In the genomic region with DNA sequence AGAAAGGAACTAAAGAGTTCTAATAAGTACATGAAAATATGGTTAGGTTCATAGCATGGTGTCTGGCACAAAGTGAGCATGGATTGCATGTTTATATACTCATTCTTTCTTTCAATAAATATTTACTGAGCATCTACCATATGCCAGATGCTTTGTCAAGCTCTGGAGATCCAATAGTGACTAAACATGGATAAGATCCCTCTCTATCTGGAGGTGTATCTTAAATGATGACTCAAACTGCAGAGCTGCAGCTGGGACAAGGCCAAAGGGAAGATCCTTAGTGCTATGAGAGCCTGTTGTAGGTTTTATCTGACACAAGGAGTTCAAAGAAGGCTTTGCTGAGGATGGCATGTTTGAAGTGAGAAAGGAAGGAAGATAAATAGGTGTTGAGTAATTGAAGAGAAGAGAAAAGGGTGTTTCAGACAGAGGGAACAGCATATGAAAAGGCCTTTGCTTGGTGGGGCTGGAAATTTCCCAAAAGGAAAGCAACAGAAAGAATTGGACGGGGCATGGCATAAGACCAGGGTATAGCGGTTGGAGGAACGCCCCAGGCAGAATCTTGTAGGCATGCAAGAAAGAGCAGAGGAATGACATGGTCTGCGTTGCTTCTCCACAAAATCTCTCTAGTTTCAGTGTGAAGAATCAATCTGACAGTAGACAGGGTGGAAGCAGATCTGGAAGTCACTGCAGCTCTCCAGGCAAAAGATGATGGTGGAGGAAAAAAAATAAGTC, we compare ENCODE assay signal across 19 cellular contexts.
DNase-seq lines count a peak whose midpoint lies in the region; ATAC-seq and TF ChIP-seq lines count a peak whose summit lies in the region.
"Had no signal": no experiment of that assay in that cellular context is flagged by ENCODE, and none has a peak within 500 bp of the region (broad histone marks: within the 10 kb centered on the region; RNA-seq: fewer than 3 reads in every experiment).

No MANE protein-coding gene starts in this region.

- H3K27me3 ChIP-seq in esophagus muscularis mucosa (no peaks in the 10 kb centered on the region), osteoblast (ENCODE audit: insufficient read depth, low read length) (no peaks in the 10 kb centered on the region), aorta (ENCODE audit: control insufficient read depth in 1 of 2, insufficient read depth in 2 of 2, low read length in 1 of 2) (peaks cover 0 to 2% of the 10 kb centered on the region in 2 donors)
- H3K27me3 ChIP-seq: heart left ventricle had no signal

- no peak for TF ChIP-seq EP300 in esophagus muscularis mucosa (IDR thresholded peaks at IDR 0.05)

- WGBS in esophagus muscularis mucosa: 60% methylated on average over 4 of the region's 4 CpGs
- WGBS in aorta, 2 donors: 86 to 87% methylated on average over 4 of the region's 4 CpGs

- no peaks in the 10 kb centered on the region for H4K20me1 ChIP-seq in osteoblast (ENCODE audit: insufficient read depth, low read length)

- H3K4me3 ChIP-seq in esophagus muscularis mucosa (no peak overlapping the region), osteoblast (ENCODE audit: insufficient read depth, low read length) (no peak overlapping the region), aorta (ENCODE audit: low read length in 2 of 2) (no peak overlapping the region)
- H3K4me3 ChIP-seq: heart left ventricle had no signal

- no peak overlapping the region for H3K4me2 ChIP-seq in osteoblast (ENCODE audit: insufficient read depth, low read length)

- H3K4me1 ChIP-seq in esophagus muscularis mucosa (peaks cover 0 to 33% (median 20%) of the 10 kb centered on the region in 4 donors), osteoblast (ENCODE audit: insufficient read depth, low read length) (peaks cover 54% of the 10 kb centered on the region), aorta (ENCODE audit: control insufficient read depth in 1 of 2, insufficient read depth in 2 of 2, low read length in 2 of 2) (no peaks in the 10 kb centered on the region)
- H3K4me1 ChIP-seq: heart left ventricle had no signal

- TF ChIP-seq POLR2A in esophagus muscularis mucosa (IDR thresholded peaks at IDR 0.05; ENCODE audit: low read depth): no peak

- H3K9me3 ChIP-seq in esophagus muscularis mucosa (peaks cover 0 to 5% (median 0%) of the 10 kb centered on the region in 4 donors), osteoblast (ENCODE audit: low read depth, low read length) (no peaks in the 10 kb centered on the region), aorta (ENCODE audit: control insufficient read depth, low read length) (peaks cover 2% of the 10 kb centered on the region)

- no peak overlapping the region for H2AFZ ChIP-seq in osteoblast (ENCODE audit: low read length)

- TF ChIP-seq CTCF in esophagus muscularis mucosa (IDR thresholded peaks at IDR 0.05) (no peak), osteoblast (IDR thresholded peaks at IDR 0.05; ENCODE audit: extremely low read depth, low read depth, low read length) (no peak)

- no peaks in the 10 kb centered on the region for H3K36me3 ChIP-seq in esophagus muscularis mucosa
- H3K36me3 ChIP-seq in osteoblast (ENCODE audit: insufficient read depth, low read length): no peaks in the 10 kb centered on the region
- H3K36me3 ChIP-seq in aorta (ENCODE audit: control insufficient read depth in 1 of 2, insufficient read depth in 2 of 2, low read length in 1 of 2): no peaks in the 10 kb centered on the region
- H3K36me3 ChIP-seq: heart left ventricle had no signal

- H3K79me2 ChIP-seq in osteoblast (ENCODE audit: insufficient read depth, low read length): no peaks in the 10 kb centered on the region

- DNase-seq in EL (peak; percentile 94), M059J (ENCODE audit: low read depth) (peak; percentile 94), esophagus muscularis mucosa (ENCODE audit: extremely low spot score) (peak; percentile 2), osteoblast (ENCODE audit: insufficient read length, low spot score, missing footprints) (no peak), HUDEP-2 (lab: John Stamatoyannopoulos, UW; ENCODE audit: unreplicated experiment in 76 of 76) (no peak), aorta (no peak)
- DNase-seq: activated CD4-positive, alpha-beta T cell treated with anti-CD3 and anti-CD28 coated beads for 36 hours; activated CD8-positive, alpha-beta memory T cell treated with anti-CD3 and anti-CD28 coated beads, Interleukin-2, amount 50 U/mL, for 48 hours; activated gamma-delta T cell treated with Interleukin-2 at 50 U/mL for 16 hours; C1 segment of cervical spinal cord; cortex of kidney; heart left ventricle; natural killer cell; NCI-H1092; OCI-M1; T1000 had no signal

- ATAC-seq in aorta (ENCODE audit: low FRiP score) (no peak), GM21515 (IDR thresholded peaks at IDR 0.05; ENCODE audit: unreplicated experiment) (no peak), GM21526 (IDR thresholded peaks at IDR 0.05; ENCODE audit: low FRiP score, unreplicated experiment) (no peak)
- ATAC-seq: activated CD4-positive, alpha-beta T cell treated with anti-CD3 and anti-CD28 coated beads for 36 hours; heart left ventricle; natural killer cell; stimulated activated memory B cell treated with anti-CD40 and anti-IgM and Interleukin-4, amounts not matched to agents 10 μg/mL and 1 μg/mL and 100 μg/mL, for 72 hours had no signal

- intact Hi-C loops in esophagus muscularis mucosa (cut with DNase I): loop anchor here (5.0 kb wide), 1 partner anchor 215 kb away; no protein-coding TSS in a partner anchor
- intact Hi-C loops in aorta (cut with DNase I): no loop called here

- H3K27ac ChIP-seq in esophagus muscularis mucosa (replicated peaks in 1 of 4) (peak overlapping the region; percentile 26 to 52 (median 36)), osteoblast (ENCODE audit: low read depth, low read length) (peak overlapping the region; percentile 99), aorta (ENCODE audit: low read depth in 1 of 2, low read length in 2 of 2) (no peak overlapping the region)
- H3K27ac ChIP-seq: heart left ventricle had no signal

Comparison
In these comparisons a context has a peak if more than half of its experiments do, and no peak if none do; other contexts are left out.
1. DNase-seq: peak in EL (single experiment), M059J (single experiment) and esophagus muscularis mucosa (single experiment); none in osteoblast (single experiment), HUDEP-2 (0 of 76) and aorta (0 of 2).
2. H3K27ac ChIP-seq: peak in esophagus muscularis mucosa (4 of 4) and osteoblast (single experiment); none in aorta (0 of 2).